11 cellular contexts compared by ENCODE assay signal in the genomic region with DNA sequence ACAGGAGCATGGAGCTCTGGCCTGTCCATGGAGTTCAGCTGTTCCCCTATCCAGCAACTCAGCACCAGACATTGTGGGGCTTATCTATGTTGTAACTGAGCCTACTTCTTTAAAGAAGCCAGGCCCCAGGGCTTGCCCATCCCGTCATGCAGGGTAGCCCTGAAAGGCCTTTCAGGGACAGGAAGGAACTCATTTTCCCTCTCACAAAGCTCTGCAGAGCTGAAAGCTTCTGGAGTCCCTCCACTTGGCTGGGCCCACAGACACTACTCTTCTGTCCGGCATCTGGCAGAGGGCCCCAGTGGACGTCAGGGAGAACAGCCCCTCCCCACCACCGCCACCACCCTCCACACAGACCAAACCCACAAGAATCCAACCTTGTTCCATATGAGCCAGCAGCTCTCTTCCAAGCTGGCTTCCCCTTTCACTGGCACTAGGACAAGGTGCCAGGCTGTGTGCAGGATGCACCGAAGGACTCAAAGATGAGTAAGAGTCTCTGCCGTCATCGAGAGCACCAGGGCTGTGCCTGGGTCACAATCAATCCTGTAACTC. TPM values are rescaled to one million over a fixed set of nuclear protein-coding genes. Genes with fewer than 3 reads are reported as not detected.
DNase-seq lines count a peak whose midpoint lies in the region; ATAC-seq and TF ChIP-seq lines count a peak whose summit lies in the region.
"Had no signal": no experiment of that assay in that cellular context is flagged by ENCODE, and none has a peak within 500 bp of the region (broad histone marks: within the 10 kb centered on the region; RNA-seq: fewer than 3 reads in every experiment).

No MANE protein-coding gene starts in this region.

- peak in 1 of 3 donors; percentile 59 for DNase-seq in Peyer's patch
- peak; percentile 54 for DNase-seq in lower lobe of right lung
- peak; percentile 85 for DNase-seq in superior temporal gyrus (ENCODE audit: extremely low spot score)
- DNase-seq in activated naive CD4-positive, alpha-beta T cell treated with anti-CD3 and anti-CD28 coated beads, Interleukin-2, amount 50 U/mL, for 72 hours (ENCODE audit: low spot score in 2 of 2) = no peak
- DNase-seq: activated CD4-positive, alpha-beta T cell treated with anti-CD3 and anti-CD28 coated beads for 36 hours; DND-41; OCI-M1 had no signal

- no peaks in the 10 kb centered on the region for H3K36me3 Mint-ChIP-seq in activated naive CD4-positive, alpha-beta T cell treated with anti-CD3 and anti-CD28 coated beads, Interleukin-2, amount 50 U/mL, for 72 hours

- H3K27me3 ChIP-seq in Peyer's patch = no peaks in the 10 kb centered on the region
- no peaks in the 10 kb centered on the region for H3K27me3 ChIP-seq in esophagus (ENCODE audit: control insufficient read depth in 1 of 2, insufficient read depth in 2 of 2, low read length in 2 of 2)
- H3K27me3 ChIP-seq in lower lobe of right lung (ENCODE audit: low read depth) = no peaks in the 10 kb centered on the region

- H3K4me3 ChIP-seq in Peyer's patch (no peak overlapping the region), esophagus (ENCODE audit: low read depth in 1 of 2, low read length in 2 of 2) (no peak overlapping the region), lower lobe of right lung (no peak overlapping the region)

- TF ChIP-seq CTCF in Peyer's patch (IDR thresholded peaks at IDR 0.05) (no peak), lower lobe of right lung (IDR thresholded peaks at IDR 0.05) (no peak)

- no peak for TF ChIP-seq POLR2A in Peyer's patch (IDR thresholded peaks at IDR 0.05)

- peak overlapping the region; percentile 24 to 39 (median 32) for H3K27ac ChIP-seq in Peyer's patch
- peak overlapping the region; percentile 14 to 50 for H3K27ac ChIP-seq in esophagus (ENCODE audit: low read depth in 2 of 2, low read length in 1 of 2)
- peak overlapping the region; percentile 24 for H3K27ac ChIP-seq in lower lobe of right lung

- H3K27ac Mint-ChIP-seq in activated naive CD4-positive, alpha-beta T cell treated with anti-CD3 and anti-CD28 coated beads, Interleukin-2, amount 50 U/mL, for 72 hours = no peak overlapping the region
- H3K27ac Mint-ChIP-seq: activated CD4-positive, alpha-beta T cell treated with anti-CD3 and anti-CD28 coated beads for 36 hours had no signal

- ATAC-seq in lower lobe of right lung = peak; percentile 61 to 64
- ATAC-seq in activated naive CD4-positive, alpha-beta T cell treated with anti-CD3 and anti-CD28 coated beads, Interleukin-2, amount 50 U/mL, for 72 hours = no peak
- no peak for ATAC-seq in GM19452 (IDR thresholded peaks at IDR 0.05; ENCODE audit: unreplicated experiment)
- no peak for ATAC-seq in HG02840 (IDR thresholded peaks at IDR 0.05; ENCODE audit: low FRiP score, unreplicated experiment)
- ATAC-seq in HG02870 (IDR thresholded peaks at IDR 0.05; ENCODE audit: unreplicated experiment) = no peak
- ATAC-seq: activated CD4-positive, alpha-beta T cell treated with anti-CD3 and anti-CD28 coated beads for 36 hours had no signal

- intact Hi-C loops in lower lobe of right lung (cut with DNase I) = no loop called here

- no peaks in the 10 kb centered on the region for H3K9me3 ChIP-seq in Peyer's patch
- H3K9me3 ChIP-seq in esophagus (ENCODE audit: control insufficient read depth in 2 of 2, insufficient read depth in 1 of 2, low read depth in 1 of 2, low read length in 1 of 2) = no peaks in the 10 kb centered on the region
- H3K9me3 ChIP-seq in lower lobe of right lung = no peaks in the 10 kb centered on the region

- WGBS in esophagus, 2 donors = 42 to 59% methylated on average over 7 of the region's 7 CpGs

- H3K4me1 ChIP-seq in Peyer's patch (no peaks in the 10 kb centered on the region), esophagus (ENCODE audit: control insufficient read depth in 2 of 2, insufficient read depth in 2 of 2, low read length in 1 of 2) (no peaks in the 10 kb centered on the region), lower lobe of right lung (peaks cover 14% of the 10 kb centered on the region)

- H3K36me3 ChIP-seq in Peyer's patch (no peaks in the 10 kb centered on the region), esophagus (ENCODE audit: control insufficient read depth in 2 of 2, insufficient read depth in 2 of 2, low read length in 1 of 2) (no peaks in the 10 kb centered on the region), lower lobe of right lung (no peaks in the 10 kb centered on the region)

- H3K9me3 Mint-ChIP-seq in activated naive CD4-positive, alpha-beta T cell treated with anti-CD3 and anti-CD28 coated beads, Interleukin-2, amount 50 U/mL, for 72 hours = no peaks in the 10 kb centered on the region

RNA-seq across cellular contexts. Expression of a gene that starts 33.1 kb away (rescaled TPM):
- total RNA-seq in Peyer's patch (10 to 100 TPM in 2 of 4 donors, 1 to 10 TPM in 2; 1.6 to 44.6 (median 8.3) TPM), lower lobe of right lung (19.0 TPM)
- 1 to 10 TPM; 1.2 to 1.5 TPM for polyA plus RNA-seq in esophagus
- not detected for total RNA-seq in activated naive CD4-positive, alpha-beta T cell treated with anti-CD3 and anti-CD28 coated beads, Interleukin-2, amount 50 U/mL, for 72 hours
- total RNA-seq: activated CD4-positive, alpha-beta T cell treated with anti-CD3 and anti-CD28 coated beads for 36 hours had no signal

Comparison
In these comparisons a context has a peak if more than half of its experiments do, and no peak if none do; other contexts are left out.
1. DNase-seq: peak in lower lobe of right lung (single experiment) and superior temporal gyrus (single experiment); none in activated naive CD4-positive, alpha-beta T cell treated with anti-CD3 and anti-CD28 coated beads, Interleukin-2, amount 50 U/mL, for 72 hours (0 of 2).
2. ATAC-seq: peak in lower lobe of right lung (2 of 2); none in activated naive CD4-positive, alpha-beta T cell treated with anti-CD3 and anti-CD28 coated beads, Interleukin-2, amount 50 U/mL, for 72 hours (0 of 2), GM19452 (single experiment), HG02840 (single experiment) and HG02870 (single experiment).
3. Peak in every context shown above with its lines, with median percentiles within 50 percentile points of each other: H3K27ac ChIP-seq.